2 cellular contexts compared by ENCODE assay signal in genomic region chr1:116916533-116917460, GRCh38.
TF ChIP-seq lines count a peak whose summit lies in the region.

No MANE protein-coding gene starts in this region.

TF ChIP-seq in IMR-90, 13 proteins besides CTCF, POLR2A, EP300 and RAD21:
- TF ChIP-seq RCOR1 (IDR thresholded peaks at IDR 0.05; ENCODE audit: insufficient replicate concordance, low read length), result no peak
- TF ChIP-seq RFX5 (IDR thresholded peaks at IDR 0.05; ENCODE audit: low read depth, low read length), result no peak
- no peak for TF ChIP-seq FOS (IDR thresholded peaks at IDR 0.05; ENCODE audit: low read depth, low read length)
- no peak for TF ChIP-seq CHD1 (IDR thresholded peaks at IDR 0.05; ENCODE audit: low read depth, low read length)
- TF ChIP-seq CEBPB (IDR thresholded peaks at IDR 0.05; ENCODE audit: low read depth, low read length), result no peak
- TF ChIP-seq MAFK (IDR thresholded peaks at IDR 0.05; ENCODE audit: low read depth, low read length), result no peak

TF ChIP-seq in H1, 55 proteins besides CTCF, POLR2A, EP300 and RAD21:
- TF ChIP-seq HDAC6 (IDR thresholded peaks at IDR 0.05; ENCODE audit: low read depth, low read length) (no peak), GTF2F1 (IDR thresholded peaks at IDR 0.05; ENCODE audit: borderline replicate concordance, low read depth, low read length) (no peak), TBP (IDR thresholded peaks at IDR 0.05; ENCODE audit: low read depth, low read length) (no peak), SP4 (IDR thresholded peaks at IDR 0.05; ENCODE audit: low read length) (no peak), CBX5 (IDR thresholded peaks at IDR 0.05; ENCODE audit: low read depth, low read length) (no peak), E2F6 (IDR thresholded peaks at IDR 0.05) (no peak), RBBP5 (IDR thresholded peaks at IDR 0.05; ENCODE audit: borderline replicate concordance, low read depth, low read length) (no peak), SAP30 (IDR thresholded peaks at IDR 0.05; ENCODE audit: insufficient read depth, insufficient replicate concordance, low read length) (no peak), ASH2L (IDR thresholded peaks at IDR 0.05; ENCODE audit: low read length) (no peak), EGR1 (IDR thresholded peaks at IDR 0.05; ENCODE audit: borderline replicate concordance, low read depth, low read length) (no peak)
TF ChIP-seq in H1: peak in this region for 0.
